In the genomic region with DNA sequence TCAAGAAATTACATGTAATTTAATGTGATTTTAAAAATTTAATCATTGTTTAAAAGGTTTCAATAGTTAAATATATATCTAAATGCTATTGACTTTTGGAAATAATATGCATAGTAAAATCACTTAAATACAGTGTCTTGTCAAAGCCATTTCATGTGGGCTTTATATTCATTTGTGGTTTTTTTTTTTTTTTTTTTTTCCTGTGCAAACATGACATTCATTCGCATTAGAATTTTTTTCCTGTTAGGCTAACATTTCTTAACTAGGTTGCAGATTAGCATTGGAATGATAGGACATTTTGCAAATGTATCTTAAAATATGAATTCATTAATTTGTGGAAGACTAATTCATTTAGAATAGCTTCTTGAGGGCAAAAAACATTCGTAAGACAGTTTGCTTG, we compare ENCODE assay signal across 22 cellular contexts.
"Had no signal": no experiment of that assay in that cellular context is flagged by ENCODE, and none has a peak within 500 bp of the region (broad histone marks: within the 10 kb centered on the region; RNA-seq: fewer than 3 reads in every experiment).

No MANE protein-coding gene starts in this region.

- ATAC-seq: heart left ventricle; left lung; lower lobe of right lung; natural killer cell; right cardiac atrium; stimulated activated naive CD8-positive, alpha-beta T cell treated with anti-CD3 and anti-CD28 coated beads, Interleukin-15, Interleukin-2, amounts not matched to agents 100 U/mL and 50 U/mL, for 24 hours; upper lobe of right lung had no signal

- H3K9me3 ChIP-seq: colonic mucosa, heart left ventricle, left lung, lower lobe of right lung, ovary, tibial nerve, upper lobe of right lung, vagina had no signal

- H3K36me3 ChIP-seq: colonic mucosa, heart left ventricle, left lung, lower lobe of right lung, neural progenitor cell, ovary, tibial nerve, upper lobe of right lung, vagina had no signal

- DNase-seq: colonic mucosa; effector CD4-positive, alpha-beta T cell; endodermal cell; erythroblast; foreskin melanocyte; heart left ventricle; hypothalamus; islet precursor cell; left lung; lower lobe of right lung; natural killer cell; nucleus accumbens; ovary; right cardiac atrium; stimulated activated CD4-positive, alpha-beta T cell treated with anti-CD3 and anti-CD28 coated beads, Interleukin-2, amount 100 ng/mL, for 48 hours; stimulated activated naive CD8-positive, alpha-beta T cell treated with anti-CD3 and anti-CD28 coated beads, Interleukin-15, Interleukin-2, amounts not matched to agents 100 U/mL and 50 U/mL, for 24 hours; upper lobe of right lung had no signal

- H3K4me1 ChIP-seq: left lung, lower lobe of right lung, tibial nerve, upper lobe of right lung had no signal

- H3K27ac ChIP-seq: colonic mucosa, heart left ventricle, left lung, lower lobe of right lung, neural progenitor cell, ovary, tibial nerve, upper lobe of right lung, vagina had no signal

- H3K27me3 ChIP-seq: colonic mucosa, heart left ventricle, left lung, neural progenitor cell, ovary, tibial nerve, upper lobe of right lung, vagina had no signal

- H3K4me3 ChIP-seq: colonic mucosa, heart left ventricle, left lung, lower lobe of right lung, neural progenitor cell, ovary, smooth muscle cell, tibial nerve, upper lobe of right lung, vagina had no signal

- FAIRE-seq: endothelial cell of umbilical vein had no signal
